Comparison of ENCODE assay signal across 30 cellular contexts in genomic region chr10:7458554-7458953, GRCh38. TPM values are rescaled to one million over a fixed set of nuclear protein-coding genes. Genes with fewer than 3 reads are reported as not detected.
A peak's percentile ranks its signal among the peaks of the same experiment; 100 is the strongest.
DNase-seq lines count a peak whose midpoint lies in the region; ATAC-seq, FAIRE-seq and TF ChIP-seq lines count a peak whose summit lies in the region.
"Had no signal": no experiment of that assay in that cellular context is flagged by ENCODE, and none has a peak within 500 bp of the region (broad histone marks: within the 10 kb centered on the region; RNA-seq: fewer than 3 reads in every experiment).

No MANE protein-coding gene starts in this region.

- peak; percentile 15 for DNase-seq in HS-5 (ENCODE audit: low read depth)
- peak; percentile 59 for DNase-seq in astrocyte (ENCODE audit: low read depth)
- no peak for DNase-seq in left lung
- no peak for DNase-seq in NCI-H2227 treated with DMSO at 0.1 percent for 48 hours (lab: John Stamatoyannopoulos, UW)
- DNase-seq in activated T-helper 2 cell treated with anti-CD3 and anti-CD28 coated beads, Interferon-gamma antibody, Interleukin-2, Interleukin-4, amounts not matched to agents 10 μg/mL and 5 μg/mL and 100 μg/mL, durations not matched to agents 14 hours and 24 hours and 36 hours (ENCODE audit: low spot score): no peak
- DNase-seq in stimulated activated naive CD4-positive, alpha-beta T cell treated with Interleukin-2 at 50 U/mL for 16 hours (lab: John Stamatoyannopoulos, UW): no peak
- DNase-seq: activated CD4-positive, alpha-beta T cell treated with anti-CD3 and anti-CD28 coated beads, Interleukin-2, amount 50 U/mL, for 1 hour; activated CD8-positive, alpha-beta memory T cell treated with anti-CD3 and anti-CD28 coated beads, Interleukin-2, amount 50 U/mL, for 4 hours; activated naive CD8-positive, alpha-beta T cell treated with anti-CD3 and anti-CD28 coated beads for 36 hours; CD4-positive, alpha-beta T cell; DMS153; endodermal cell; GF-D8; HFFc6; immature natural killer cell; natural killer cell; NCI-H1105; NCI-H2081; ovary; RPMI8226; substantia nigra; uterus; WERI-Rb-1 had no signal

- no peaks in the 10 kb centered on the region for H3K27me3 Mint-ChIP-seq in astrocyte (ENCODE audit: low read depth, unreplicated experiment)
- peaks cover 13% of the 10 kb centered on the region for H3K27me3 Mint-ChIP-seq in activated T-helper 2 cell treated with anti-CD3 and anti-CD28 coated beads, Interferon-gamma antibody, Interleukin-2, Interleukin-4, amounts not matched to agents 10 μg/mL and 5 μg/mL and 100 μg/mL, durations not matched to agents 14 hours and 24 hours and 36 hours (ENCODE audit: low read depth)
- H3K27me3 Mint-ChIP-seq: activated naive CD8-positive, alpha-beta T cell treated with anti-CD3 and anti-CD28 coated beads for 36 hours; CD4-positive, alpha-beta T cell had no signal

- H3K79me2 ChIP-seq in astrocyte (ENCODE audit: insufficient read depth, low read length): no peaks in the 10 kb centered on the region

- H4K20me1 ChIP-seq in BLaER1 (no peaks in the 10 kb centered on the region), astrocyte (ENCODE audit: insufficient read depth, low read length) (no peaks in the 10 kb centered on the region)

- no peaks in the 10 kb centered on the region for H3K27me3 ChIP-seq in BLaER1
- no peaks in the 10 kb centered on the region for H3K27me3 ChIP-seq in astrocyte (ENCODE audit: insufficient read depth, low read length)
- no peaks in the 10 kb centered on the region for H3K27me3 ChIP-seq in left lung
- H3K27me3 ChIP-seq: ovary, right atrium auricular region, uterus had no signal

- H3K36me3 ChIP-seq in BLaER1 (no peaks in the 10 kb centered on the region), astrocyte (ENCODE audit: insufficient read depth, low read length) (no peaks in the 10 kb centered on the region), left lung (no peaks in the 10 kb centered on the region)
- H3K36me3 ChIP-seq: ovary, right atrium auricular region, uterus, WERI-Rb-1 had no signal

- H3K4me1 Mint-ChIP-seq in astrocyte (ENCODE audit: low read depth, unreplicated experiment): peaks cover 18% of the 10 kb centered on the region
- peaks cover 2% of the 10 kb centered on the region for H3K4me1 Mint-ChIP-seq in activated T-helper 2 cell treated with anti-CD3 and anti-CD28 coated beads, Interferon-gamma antibody, Interleukin-2, Interleukin-4, amounts not matched to agents 10 μg/mL and 5 μg/mL and 100 μg/mL, durations not matched to agents 14 hours and 24 hours and 36 hours (ENCODE audit: low read depth)
- H3K4me1 Mint-ChIP-seq: immature natural killer cell, mesothelial cell of epicardium, natural killer cell had no signal

- no peak for FAIRE-seq in astrocyte (lab: Jason Lieb, UNC)
- FAIRE-seq: colon had no signal

- H3K9me3 Mint-ChIP-seq in astrocyte (ENCODE audit: unreplicated experiment): peaks cover 4% of the 10 kb centered on the region
- peaks cover 5% of the 10 kb centered on the region for H3K9me3 Mint-ChIP-seq in activated T-helper 2 cell treated with anti-CD3 and anti-CD28 coated beads, Interferon-gamma antibody, Interleukin-2, Interleukin-4, amounts not matched to agents 10 μg/mL and 5 μg/mL and 100 μg/mL, durations not matched to agents 14 hours and 24 hours and 36 hours
- H3K9me3 Mint-ChIP-seq: activated naive CD8-positive, alpha-beta T cell treated with anti-CD3 and anti-CD28 coated beads for 36 hours; CD4-positive, alpha-beta T cell; immature natural killer cell; natural killer cell had no signal

- H2AFZ ChIP-seq in astrocyte (ENCODE audit: low read depth, low read length): peak overlapping the region; percentile 23

- no peak overlapping the region; the same call in 1 of the 2 replicates for H3K27ac ChIP-seq in BLaER1
- H3K27ac ChIP-seq in astrocyte (ENCODE audit: low read depth, low read length): no peak overlapping the region
- no peak overlapping the region for H3K27ac ChIP-seq in left lung
- H3K27ac ChIP-seq: ovary, right atrium auricular region, uterus, WERI-Rb-1 had no signal

- ATAC-seq in left lung (peak; percentile 58), GM18498 (IDR thresholded peaks at IDR 0.05; ENCODE audit: unreplicated experiment) (no peak)
- ATAC-seq: left lobe of liver, natural killer cell, SK-N-SH treated with all-trans-retinoic acid at 6 μM for 48 hours had no signal

- TF ChIP-seq CTCF in astrocyte (IDR thresholded peaks at IDR 0.05; ENCODE audit: insufficient read depth, low read depth, low read length): no peak
- no peak for TF ChIP-seq CTCF in left lung (IDR thresholded peaks at IDR 0.05)

- H3K9me3 ChIP-seq in BLaER1: no peaks in the 10 kb centered on the region
- no peaks in the 10 kb centered on the region for H3K9me3 ChIP-seq in astrocyte (ENCODE audit: insufficient read depth, low read depth, low read length)
- no peaks in the 10 kb centered on the region for H3K9me3 ChIP-seq in left lung
- H3K9me3 ChIP-seq: ovary, right atrium auricular region, uterus had no signal

- peak overlapping the region; percentile 22 for H3K27ac Mint-ChIP-seq in astrocyte (ENCODE audit: unreplicated experiment)
- H3K27ac Mint-ChIP-seq in activated T-helper 2 cell treated with anti-CD3 and anti-CD28 coated beads, Interferon-gamma antibody, Interleukin-2, Interleukin-4, amounts not matched to agents 10 μg/mL and 5 μg/mL and 100 μg/mL, durations not matched to agents 14 hours and 24 hours and 36 hours: no peak overlapping the region
- H3K27ac Mint-ChIP-seq: activated naive CD8-positive, alpha-beta T cell treated with anti-CD3 and anti-CD28 coated beads for 36 hours; CD4-positive, alpha-beta T cell; endodermal cell; HFFc6; immature natural killer cell; mesothelial cell of epicardium; natural killer cell had no signal

- intact Hi-C loops in left lung (cut with DNase I): no loop called here
- intact Hi-C loops in activated T-helper 2 cell treated with anti-CD3 and anti-CD28 coated beads, Interferon-gamma antibody, Interleukin-2, Interleukin-4, amounts not matched to agents 10 μg/mL and 5 μg/mL and 100 μg/mL, durations not matched to agents 14 hours and 24 hours and 36 hours (cut with micrococcal nuclease): no loop called here

- no peak overlapping the region for H3K4me3 ChIP-seq in BLaER1
- no peak overlapping the region for H3K4me3 ChIP-seq in astrocyte (ENCODE audit: insufficient read depth, low read depth, low read length)
- no peak overlapping the region for H3K4me3 ChIP-seq in left lung
- H3K4me3 ChIP-seq: ovary, right atrium auricular region, uterus had no signal

- H3K9ac ChIP-seq in BLaER1: no peak overlapping the region
- no peak overlapping the region for H3K9ac ChIP-seq in astrocyte (ENCODE audit: low read length)

- H3K4me2 ChIP-seq in BLaER1: 0 out of 2 replicates have a peak overlapping the region, but pooled peaks have one; percentile 46
- H3K4me2 ChIP-seq in astrocyte (ENCODE audit: low read length): peak overlapping the region; percentile 20

- H3K4me1 ChIP-seq in BLaER1 (peaks cover 17% of the 10 kb centered on the region), astrocyte (ENCODE audit: insufficient read depth, low read length) (no peaks in the 10 kb centered on the region), left lung (peaks cover 0 to 9% of the 10 kb centered on the region in 2 donors)
- H3K4me1 ChIP-seq: right atrium auricular region, uterus had no signal

- H3K4me3 Mint-ChIP-seq in astrocyte (ENCODE audit: unreplicated experiment): no peak overlapping the region
- H3K4me3 Mint-ChIP-seq in activated T-helper 2 cell treated with anti-CD3 and anti-CD28 coated beads, Interferon-gamma antibody, Interleukin-2, Interleukin-4, amounts not matched to agents 10 μg/mL and 5 μg/mL and 100 μg/mL, durations not matched to agents 14 hours and 24 hours and 36 hours (ENCODE audit: low read depth): no peak overlapping the region
- H3K4me3 Mint-ChIP-seq: activated naive CD8-positive, alpha-beta T cell treated with anti-CD3 and anti-CD28 coated beads for 36 hours; CD4-positive, alpha-beta T cell; endodermal cell; HFFc6; immature natural killer cell; mesothelial cell of epicardium; natural killer cell had no signal

- no peaks in the 10 kb centered on the region for H3K36me3 Mint-ChIP-seq in astrocyte (ENCODE audit: low read depth, unreplicated experiment)
- no peaks in the 10 kb centered on the region for H3K36me3 Mint-ChIP-seq in activated T-helper 2 cell treated with anti-CD3 and anti-CD28 coated beads, Interferon-gamma antibody, Interleukin-2, Interleukin-4, amounts not matched to agents 10 μg/mL and 5 μg/mL and 100 μg/mL, durations not matched to agents 14 hours and 24 hours and 36 hours (ENCODE audit: low read depth)
- H3K36me3 Mint-ChIP-seq: activated naive CD8-positive, alpha-beta T cell treated with anti-CD3 and anti-CD28 coated beads for 36 hours; mesothelial cell of epicardium; natural killer cell had no signal

RNA-seq across cellular contexts. Expression of gene SFMBT2, which starts 47.7 kb away (rescaled TPM):
- 3.9 and 5.0 TPM in 2 replicates for total RNA-seq in astrocyte
- 10 to 100 TPM in 1 of 2 donors, 1 to 10 TPM in 1; 6.0 to 12.6 TPM for total RNA-seq in left lung
- 27.6 and 27.7 TPM in 2 replicates for total RNA-seq in activated T-helper 2 cell treated with anti-CD3 and anti-CD28 coated beads, Interferon-gamma antibody, Interleukin-2, Interleukin-4, amounts not matched to agents 10 μg/mL and 5 μg/mL and 100 μg/mL, durations not matched to agents 14 hours and 24 hours and 36 hours

Comparison
In these comparisons a context has a peak if more than half of its experiments do, and no peak if none do; other contexts are left out.
1. DNase-seq: peak in HS-5 (single experiment) and astrocyte (single experiment); none in left lung (0 of 2), NCI-H2227 treated with DMSO at 0.1 percent for 48 hours (single experiment), activated T-helper 2 cell treated with anti-CD3 and anti-CD28 coated beads, Interferon-gamma antibody, Interleukin-2, Interleukin-4, amounts not matched to agents 10 μg/mL and 5 μg/mL and 100 μg/mL, durations not matched to agents 14 hours and 24 hours and 36 hours (single experiment) and stimulated activated naive CD4-positive, alpha-beta T cell treated with Interleukin-2 at 50 U/mL for 16 hours (single experiment).